In the genomic region with DNA sequence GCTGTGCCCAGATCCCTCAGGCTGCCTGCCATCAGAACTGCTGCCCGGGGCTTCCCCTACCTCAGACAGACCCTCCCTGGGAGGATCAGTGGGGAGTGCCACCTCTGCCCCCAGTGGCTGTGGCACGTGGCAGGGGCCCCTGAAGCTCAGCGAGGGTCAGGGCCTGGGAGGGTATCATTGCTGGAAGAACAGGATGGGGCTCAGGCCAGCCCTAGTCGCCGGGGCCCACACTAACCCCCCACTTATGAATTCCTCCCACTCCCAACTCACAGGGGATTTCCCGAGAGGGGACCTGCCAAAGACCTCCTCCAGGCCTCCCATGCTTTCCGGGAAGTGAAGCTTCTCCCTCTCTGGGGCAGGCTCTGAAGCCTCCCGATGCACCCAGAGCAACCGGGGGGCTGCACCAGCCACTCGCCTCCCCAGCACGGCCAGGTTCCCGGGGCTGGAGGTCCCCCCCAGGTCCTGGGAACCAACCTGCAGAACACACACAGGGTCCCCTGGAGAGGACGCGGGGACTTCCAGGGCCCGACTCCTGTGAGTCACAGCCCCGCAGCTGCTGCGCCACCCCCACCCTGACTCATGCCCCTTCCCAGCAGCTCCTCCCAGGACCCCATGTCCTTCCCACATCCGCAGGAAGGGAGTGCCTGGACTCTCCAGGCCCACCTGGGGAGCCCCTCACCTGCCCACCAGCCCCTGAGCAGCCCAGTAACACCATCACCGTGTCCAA, we compare ENCODE assay signal across 8 cellular contexts. TPM values are rescaled to one million over a fixed set of nuclear protein-coding genes. Genes with fewer than 3 reads are reported as not detected.
DNase-seq lines count a peak whose midpoint lies in the region.

No MANE protein-coding gene starts in this region.

- intact Hi-C loops in cardiac septum (cut with DNase I), result loop anchor here (5.0 kb wide), 1 partner anchor 38 kb away; the partner anchor contains the start of genes LIME1 and SLC2A4RG

- peaks cover 13 to 21% (median 16%) of the 10 kb centered on the region in 3 donors for H3K27me3 Mint-ChIP-seq in immature natural killer cell (ENCODE audit: low read depth in 3 of 3)

- H3K27ac Mint-ChIP-seq in immature natural killer cell, result no peak overlapping the region

- peak; percentile 84 for DNase-seq in activated effector memory CD4-positive, alpha-beta T cell treated with anti-CD3 and anti-CD28 coated beads, Interleukin-2, amount 50 U/mL, for 16 hours
- no peak for DNase-seq in activated effector memory CD4-positive, alpha-beta T cell treated with Interleukin-2 at 50 U/mL for 16 hours
- DNase-seq in activated T-helper 9 cell treated with anti-CD3 and anti-CD28 coated beads, Interleukin-2, amount 50 U/mL, for 16 hours (ENCODE audit: low read depth), result peak; percentile 57
- peak; percentile 80 for DNase-seq in cardiac septum (ENCODE audit: low spot score)
- peak; percentile 64 for DNase-seq in stimulated activated CD4-positive, alpha-beta T cell treated with anti-CD3 and anti-CD28 coated beads, Interleukin-4, amount 100 ng/mL, for 1 hour
- no peak for DNase-seq in immature natural killer cell
- no peak for DNase-seq in KG1 (lab: John Stamatoyannopoulos, UW)
- no peak for DNase-seq in NCI-H1694 (lab: John Stamatoyannopoulos, UW)

- H3K9me3 Mint-ChIP-seq in immature natural killer cell, result peaks cover 0 to 2% (median 0%) of the 10 kb centered on the region in 6 donors

- no peaks in the 10 kb centered on the region for H3K36me3 Mint-ChIP-seq in immature natural killer cell

- no peak overlapping the region for H3K4me3 Mint-ChIP-seq in immature natural killer cell

- H3K4me1 Mint-ChIP-seq in immature natural killer cell, result peaks cover 0 to 10% of the 10 kb centered on the region in 2 donors

RNA-seq across cellular contexts. Expression of gene TNFRSF6B, which starts 2.5 kb away (rescaled TPM):
- not detected for total RNA-seq in cardiac septum
- polyA plus RNA-seq in immature natural killer cell, result not detected

RNA-seq across cellular contexts. Expression of gene ARFRP1, which starts 8.9 kb away (rescaled TPM):
- total RNA-seq in cardiac septum, result 40.3 TPM
- polyA plus RNA-seq in immature natural killer cell, result 10 to 100 TPM; 43.0 to 72.7 (median 54.3) TPM

RNA-seq across cellular contexts. Expression of gene ZGPAT, which starts 8.9 kb away (rescaled TPM):
- total RNA-seq in cardiac septum, result 16.7 TPM
- polyA plus RNA-seq in immature natural killer cell, result 10 to 100 TPM; 26.6 to 64.1 (median 33.9) TPM

RNA-seq across cellular contexts. Expression of gene LIME1, which starts 37.6 kb away (rescaled TPM):
- total RNA-seq in cardiac septum, result 5.0 TPM
- polyA plus RNA-seq in immature natural killer cell, result 100 to 1,000 TPM; 177 to 227 (median 180) TPM

RNA-seq across cellular contexts. Expression of gene SLC2A4RG, which starts 40.7 kb away (rescaled TPM):
- 67.8 TPM for total RNA-seq in cardiac septum
- polyA plus RNA-seq in immature natural killer cell, result 1 to 10 TPM; 1.5 to 3.6 (median 3.2) TPM

Comparison
In these comparisons a context has a peak if more than half of its experiments do, and no peak if none do; other contexts are left out.
1. DNase-seq: peak in activated effector memory CD4-positive, alpha-beta T cell treated with anti-CD3 and anti-CD28 coated beads, Interleukin-2, amount 50 U/mL, for 16 hours (single experiment), activated T-helper 9 cell treated with anti-CD3 and anti-CD28 coated beads, Interleukin-2, amount 50 U/mL, for 16 hours (single experiment), cardiac septum (single experiment) and stimulated activated CD4-positive, alpha-beta T cell treated with anti-CD3 and anti-CD28 coated beads, Interleukin-4, amount 100 ng/mL, for 1 hour (single experiment); none in activated effector memory CD4-positive, alpha-beta T cell treated with Interleukin-2 at 50 U/mL for 16 hours (single experiment), immature natural killer cell (0 of 3), KG1 (single experiment) and NCI-H1694 (single experiment).